8 cellular contexts compared by ENCODE assay signal in the genomic region with DNA sequence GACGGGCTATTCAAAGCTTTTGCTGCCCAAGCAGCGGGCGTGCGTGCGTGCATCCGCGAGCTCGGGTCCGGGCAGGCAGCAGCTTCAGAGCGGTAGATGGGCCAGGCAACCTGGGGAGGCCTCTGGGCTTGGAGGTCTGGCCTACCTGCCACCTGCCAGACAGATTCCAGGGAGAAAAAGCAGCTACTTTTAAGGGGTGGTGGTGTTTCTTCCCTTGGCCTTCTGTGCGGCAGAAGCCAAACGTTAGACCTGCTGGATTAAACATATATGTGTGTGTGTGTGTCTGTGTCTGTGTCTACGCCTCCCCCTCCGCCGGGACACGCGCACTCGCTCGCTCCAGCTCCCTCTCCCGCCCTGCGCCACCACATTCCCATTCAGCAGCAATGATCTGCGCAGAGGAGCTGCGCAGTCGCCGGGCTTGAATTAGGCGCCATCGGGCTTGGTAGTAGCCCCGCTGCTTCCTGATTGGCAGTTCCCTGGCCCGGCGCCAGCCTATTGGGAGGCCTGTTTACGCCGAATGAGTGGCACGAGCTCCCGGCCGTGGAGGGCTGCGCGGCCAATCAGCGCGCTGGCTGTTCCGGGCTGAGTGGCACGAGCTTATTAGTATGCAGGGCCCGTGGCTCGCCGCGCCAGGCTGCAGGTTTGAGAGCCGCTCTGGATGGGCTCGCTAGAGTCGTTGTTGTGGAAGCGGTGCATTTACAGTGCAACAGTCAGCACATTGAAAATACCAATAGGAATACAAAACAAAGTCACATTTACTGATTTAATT. TPM values are rescaled to one million over a fixed set of nuclear protein-coding genes. Genes with fewer than 3 reads are reported as not detected.
DNase-seq lines count a peak whose midpoint lies in the region; ATAC-seq, FAIRE-seq and TF ChIP-seq lines count a peak whose summit lies in the region.

Gene BAHCC1, plus strand, starts transcription at position 627 of the 769 bp plus-strand sequence. CDS start 4,283 bp downstream, outside the sequence.

- H3K27ac Mint-ChIP-seq in activated naive CD4-positive, alpha-beta T cell treated with anti-CD3 and anti-CD28 coated beads, Interleukin-2, amount 50 U/mL, for 24 hours: peak within 1 kb of the TSS; percentile 70
- peak within 1 kb of the TSS; percentile 96 for H3K27ac Mint-ChIP-seq in neural crest cell (ENCODE audit: unreplicated experiment)
- H3K27ac Mint-ChIP-seq in stimulated activated naive CD8-positive, alpha-beta T cell treated with anti-CD3 and anti-CD28 coated beads, Interleukin-15, amount 100 ng/mL, for 72 hours: peak within 1 kb of the TSS; percentile 19 to 40

- peak within 1 kb of the TSS; percentile 93 for H3K4me2 ChIP-seq in SK-N-SH

- TF ChIP-seq EP300 in SK-N-SH (IDR thresholded peaks at IDR 0.05; ENCODE audit: borderline replicate concordance in 1 of 2, low read depth in 1 of 2, low read length in 1 of 2): peak in 1 of 2 experiments; percentile 51; a peak in 1 of 4 replicates

- 4% methylated on average over 48 of the region's 49 CpGs for WGBS in SK-N-SH (ENCODE audit: low lambda C conversion rate)

- peak; percentile 99 for TF ChIP-seq POLR2A in NB4 (IDR thresholded peaks at IDR 0.05; ENCODE audit: extremely low read depth, insufficient read length)

- H3K4me3 ChIP-seq in NB4 (ENCODE audit: low read depth, low read length) (peak within 1 kb of the TSS; percentile 76), SK-N-SH (ENCODE audit: low read depth in 2 of 2, low read length in 1 of 2) (peak within 1 kb of the TSS; percentile 60 to 80)

- no peak for TF ChIP-seq CTCF in NB4 (IDR thresholded peaks at IDR 0.05; ENCODE audit: low read depth, low read length)
- no peak for TF ChIP-seq CTCF in SK-N-SH (IDR thresholded peaks at IDR 0.05)
- TF ChIP-seq CTCF in neural crest cell (conservative IDR thresholded peaks at IDR 0.05): no peak

- TF ChIP-seq RAD21 in SK-N-SH (IDR thresholded peaks at IDR 0.05; ENCODE audit: low read length): no peak; the same call in 1 of the 2 replicates

- peaks cover 31% of the 10 kb centered on the region for H3K27me3 Mint-ChIP-seq in activated naive CD4-positive, alpha-beta T cell treated with anti-CD3 and anti-CD28 coated beads, Interleukin-2, amount 50 U/mL, for 24 hours
- peaks cover 25% of the 10 kb centered on the region for H3K27me3 Mint-ChIP-seq in neural crest cell (ENCODE audit: low read depth)
- H3K27me3 Mint-ChIP-seq in stimulated activated naive CD8-positive, alpha-beta T cell treated with anti-CD3 and anti-CD28 coated beads, Interleukin-15, amount 100 ng/mL, for 72 hours: peaks cover 83% of the 10 kb centered on the region

- H3K9me2 ChIP-seq in SK-N-SH: no peaks in the 10 kb centered on the region

- H3K27me3 ChIP-seq in SK-N-SH (ENCODE audit: insufficient read depth): no peaks in the 10 kb centered on the region

- peak; percentile 100 for DNase-seq in GDM1 (lab: John Stamatoyannopoulos, UW)
- DNase-seq in NB4 (ENCODE audit: low read depth): peak; percentile 100
- DNase-seq in SK-N-SH: peak; percentile 97
- DNase-seq in frontal cortex (ENCODE audit: low spot score in 2 of 2): peak; percentile 95 to 96
- peak; percentile 97 for DNase-seq in neural crest cell (ENCODE audit: low read depth, low spot score)
- DNase-seq in stimulated activated naive CD8-positive, alpha-beta T cell treated with anti-CD3 and anti-CD28 coated beads, Interleukin-15, amount 100 ng/mL, for 72 hours: peak; percentile 91 to 95

- H4K20me1 ChIP-seq in SK-N-SH (ENCODE audit: insufficient read depth): peaks cover 25% of the 10 kb centered on the region

- H3K9me3 Mint-ChIP-seq in activated naive CD4-positive, alpha-beta T cell treated with anti-CD3 and anti-CD28 coated beads, Interleukin-2, amount 50 U/mL, for 24 hours: no peaks in the 10 kb centered on the region
- no peaks in the 10 kb centered on the region for H3K9me3 Mint-ChIP-seq in neural crest cell
- no peaks in the 10 kb centered on the region for H3K9me3 Mint-ChIP-seq in stimulated activated naive CD8-positive, alpha-beta T cell treated with anti-CD3 and anti-CD28 coated beads, Interleukin-15, amount 100 ng/mL, for 72 hours

- CTCF ChIA-PET in SK-N-SH (lab: Yijun Ruan, JAX): interaction anchor here (0.8 to 8.6 kb wide), 20 partner anchors 9 to 142 kb away, joined by 3 to 104 read pairs (median 4); partner anchors contain the start of gene SLC38A10

- peak within 1 kb of the TSS; percentile 83 to 89 for H3K27ac ChIP-seq in SK-N-SH (ENCODE audit: low read depth in 2 of 2, low read length in 1 of 2)

- ATAC-seq in stimulated activated naive CD8-positive, alpha-beta T cell treated with anti-CD3 and anti-CD28 coated beads, Interleukin-15, amount 100 ng/mL, for 72 hours: peak; percentile 81
- no peak for ATAC-seq in HG02588 (IDR thresholded peaks at IDR 0.05; ENCODE audit: unreplicated experiment)

- no peaks in the 10 kb centered on the region for H3K36me3 ChIP-seq in SK-N-SH (replicated peaks in 1 of 2; ENCODE audit: control insufficient read depth in 1 of 2, insufficient read depth in 2 of 2, low read length in 1 of 2)

- H3K4me1 Mint-ChIP-seq in activated naive CD4-positive, alpha-beta T cell treated with anti-CD3 and anti-CD28 coated beads, Interleukin-2, amount 50 U/mL, for 24 hours: peaks cover 23% of the 10 kb centered on the region
- H3K4me1 Mint-ChIP-seq in neural crest cell: peaks cover 56% of the 10 kb centered on the region
- H3K4me1 Mint-ChIP-seq in stimulated activated naive CD8-positive, alpha-beta T cell treated with anti-CD3 and anti-CD28 coated beads, Interleukin-15, amount 100 ng/mL, for 72 hours: peaks cover 42% of the 10 kb centered on the region

- H3F3A ChIP-seq in SK-N-SH (replicated peaks; ENCODE audit: insufficient read depth): peaks cover 27% of the 10 kb centered on the region

- H3K4me3 Mint-ChIP-seq in activated naive CD4-positive, alpha-beta T cell treated with anti-CD3 and anti-CD28 coated beads, Interleukin-2, amount 50 U/mL, for 24 hours: peak within 1 kb of the TSS; percentile 57
- H3K4me3 Mint-ChIP-seq in neural crest cell: peak within 1 kb of the TSS; percentile 99
- H3K4me3 Mint-ChIP-seq in stimulated activated naive CD8-positive, alpha-beta T cell treated with anti-CD3 and anti-CD28 coated beads, Interleukin-15, amount 100 ng/mL, for 72 hours: peak within 1 kb of the TSS; percentile 82 to 89

- no peaks in the 10 kb centered on the region for H3K9me3 ChIP-seq in SK-N-SH

- H3K79me2 ChIP-seq in SK-N-SH (ENCODE audit: insufficient read depth): peaks cover 60% of the 10 kb centered on the region

- peak within 1 kb of the TSS; percentile 26; the same call in 1 of the 2 replicates for H2AFZ ChIP-seq in SK-N-SH (ENCODE audit: low read depth)

- no peaks in the 10 kb centered on the region for H3K36me3 Mint-ChIP-seq in activated naive CD4-positive, alpha-beta T cell treated with anti-CD3 and anti-CD28 coated beads, Interleukin-2, amount 50 U/mL, for 24 hours
- H3K36me3 Mint-ChIP-seq in neural crest cell (ENCODE audit: low read depth): peaks cover 11% of the 10 kb centered on the region

- FAIRE-seq in frontal cortex (lab: Jason Lieb, UNC): peak; percentile 82

- H3K4me1 ChIP-seq in SK-N-SH (ENCODE audit: control insufficient read depth in 1 of 2, insufficient read depth in 2 of 2, low read depth in 1 of 2, low read length in 1 of 2): peaks cover 31 to 68% of the 10 kb centered on the region in 2 experiments

- POLR2A ChIA-PET in SK-N-SH (lab: Yijun Ruan, JAX): interaction anchor here (0.6 to 3.6 kb wide), 18 partner anchors 10 to 157 kb away, joined by 3 to 14 read pairs (median 3); partner anchors contain the start of gene ACTG1

- H3K9ac ChIP-seq in SK-N-SH: peak within 1 kb of the TSS; percentile 95

TF ChIP-seq in SK-N-SH, 30 proteins besides CTCF, POLR2A, EP300 and RAD21 (continues in another document):
- TF ChIP-seq RFX5 (IDR thresholded peaks at IDR 0.05; ENCODE audit: low read length): peak; percentile 75; the same call in 1 of the 2 replicates
- no peak for TF ChIP-seq FOXM1 (IDR thresholded peaks at IDR 0.05; ENCODE audit: low read depth)
- TF ChIP-seq ELF1 (IDR thresholded peaks at IDR 0.05): 0 out of 2 replicates have a peak, but pooled peaks have one; percentile 11
- TF ChIP-seq EZH2phosphoT487 (IDR thresholded peaks at IDR 0.05; ENCODE audit: borderline replicate concordance, low read depth): no peak
- peak; percentile 39; the same call in 1 of the 2 replicates for TF ChIP-seq TCF12 (IDR thresholded peaks at IDR 0.05)
- peak; percentile 7; the same call in 1 of the 2 replicates for TF ChIP-seq JUND (IDR thresholded peaks at IDR 0.05)
- peak; percentile 99 for TF ChIP-seq POLR2AphosphoS5 (IDR thresholded peaks at IDR 0.05; ENCODE audit: low read depth, low read length)
- peak; percentile 20; the same call in 1 of the 2 replicates for TF ChIP-seq FOSL2 (IDR thresholded peaks at IDR 0.05; ENCODE audit: borderline replicate concordance, low read depth)
- TF ChIP-seq NFIC (IDR thresholded peaks at IDR 0.05; ENCODE audit: borderline replicate concordance): peak; percentile 100
- TF ChIP-seq RXRA (IDR thresholded peaks at IDR 0.05; ENCODE audit: borderline replicate concordance, low read depth): no peak
- peak; percentile 82; the same call in 1 of the 2 replicates for TF ChIP-seq SIN3A (IDR thresholded peaks at IDR 0.05; ENCODE audit: borderline replicate concordance, low read depth, low read length)
- TF ChIP-seq MXI1 (IDR thresholded peaks at IDR 0.05; ENCODE audit: low read depth, low read length): peak; percentile 93
- TF ChIP-seq, protein P1, sequence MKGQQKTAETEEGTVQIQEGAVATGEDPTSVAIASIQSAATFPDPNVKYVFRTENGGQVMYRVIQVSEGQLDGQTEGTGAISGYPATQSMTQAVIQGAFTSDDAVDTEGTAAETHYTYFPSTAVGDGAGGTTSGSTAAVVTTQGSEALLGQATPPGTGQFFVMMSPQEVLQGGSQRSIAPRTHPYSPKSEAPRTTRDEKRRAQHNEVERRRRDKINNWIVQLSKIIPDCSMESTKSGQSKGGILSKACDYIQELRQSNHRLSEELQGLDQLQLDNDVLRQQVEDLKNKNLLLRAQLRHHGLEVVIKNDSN (IDR thresholded peaks at IDR 0.05; ENCODE audit: borderline replicate concordance, low read depth): peak; percentile 61; the same call in 1 of the 2 replicates
- TF ChIP-seq CHD2 (IDR thresholded peaks at IDR 0.05; ENCODE audit: low read length, partially characterized antibody): no peak
- TF ChIP-seq NRF1 (IDR thresholded peaks at IDR 0.05; ENCODE audit: low read depth, low read length): peak; percentile 97

RNA-seq across cellular contexts. Expression of gene BAHCC1, which starts in this region (rescaled TPM):
- polyA plus RNA-seq in SK-N-SH (2012; rRNA removed): 3.6 and 6.4 TPM in 2 replicates
- 1.4 and 4.3 TPM in 2 replicates for polyA plus RNA-seq in SK-N-SH (2012; cell fraction: cytosol; rRNA removed)
- 27.3 and 28.3 TPM in 2 replicates for polyA plus RNA-seq in SK-N-SH (2012; cell fraction: nucleus; rRNA removed)
- total RNA-seq in frontal cortex: 5.7 TPM
- 57.4 and 61.3 TPM in 2 replicates for total RNA-seq in neural crest cell

Comparison
In these comparisons a context has a peak if more than half of its experiments do, and no peak if none do; other contexts are left out.
1. H3K27ac Mint-ChIP-seq: peak in every context shown above with its lines; median percentile 96 in neural crest cell; 70 in activated naive CD4-positive, alpha-beta T cell treated with anti-CD3 and anti-CD28 coated beads, Interleukin-2, amount 50 U/mL, for 24 hours; 30 in stimulated activated naive CD8-positive, alpha-beta T cell treated with anti-CD3 and anti-CD28 coated beads, Interleukin-15, amount 100 ng/mL, for 72 hours.